8 cellular contexts compared by ENCODE assay signal in the genomic region with DNA sequence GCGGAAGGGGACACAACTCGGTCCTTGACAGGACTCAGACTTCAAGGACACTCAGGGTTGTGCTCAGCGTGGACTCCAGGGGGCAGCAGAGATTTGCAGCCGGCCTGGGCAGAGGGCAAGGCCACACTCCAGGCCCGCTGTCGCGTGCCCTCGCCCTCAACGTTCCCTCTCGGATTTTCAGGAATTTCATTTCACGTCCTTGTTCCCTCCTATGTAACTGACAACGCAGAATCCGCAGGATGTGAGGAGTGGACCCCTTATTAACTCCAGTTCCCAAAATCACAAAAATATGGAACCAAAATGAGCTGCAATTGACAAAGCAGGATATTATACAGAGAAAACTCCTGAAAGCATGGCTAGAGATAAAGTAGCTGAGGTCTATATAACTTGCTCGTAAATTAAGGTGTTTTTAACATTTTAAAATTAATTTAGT. TPM values are rescaled to one million over a fixed set of nuclear protein-coding genes. Genes with fewer than 3 reads are reported as not detected.
A peak's percentile ranks its signal among the peaks of the same experiment; 100 is the strongest.
DNase-seq lines count a peak whose midpoint lies in the region; ATAC-seq, FAIRE-seq and TF ChIP-seq lines count a peak whose summit lies in the region.

No MANE protein-coding gene starts in this region.

- ATAC-seq in GM19467 (IDR thresholded peaks at IDR 0.05; ENCODE audit: unreplicated experiment), result peak; percentile 97
- ATAC-seq in HG03469 (IDR thresholded peaks at IDR 0.05; ENCODE audit: unreplicated experiment), result peak; percentile 95
- peak; percentile 94 to 97 for ATAC-seq in activated T-cell treated with anti-CD3 and anti-CD28 coated beads, Interleukin-2, amount 50 U/mL, for 4 hours

- no peaks in the 10 kb centered on the region for H4K20me1 ChIP-seq in PC-9 (ENCODE audit: insufficient read depth)

- no peaks in the 10 kb centered on the region for H3F3A ChIP-seq in PC-9 (ENCODE audit: insufficient read depth, low read depth)

- peaks cover 14% of the 10 kb centered on the region for H3K27me3 Mint-ChIP-seq in activated T-cell treated with anti-CD3 and anti-CD28 coated beads, Interleukin-2, amount 50 U/mL, for 4 hours (ENCODE audit: low read depth)

- H3K27me3 ChIP-seq in PC-9 (ENCODE audit: insufficient read depth, low read depth), result peaks cover 4% of the 10 kb centered on the region; the same call in 1 of the 2 replicates
- H3K27me3 ChIP-seq in tibial artery, result peaks cover 0 to 6% of the 10 kb centered on the region in 2 donors

- CTCF ChIA-PET in PC-9 (lab: Charles Lee), result interaction anchor here (1.0 to 1.3 kb wide), 3 partner anchors 135 to 324 kb away, joined by 3 to 6 read pairs (median 4); no protein-coding TSS in a partner anchor

- DNase-seq in D721Med (ENCODE audit: insufficient read length, low spot score) (peak; percentile 37), PC-9 (peak in 1 of 2 experiments; percentile 76), fibroblast of peridontal ligament (ENCODE audit: extremely low read depth) (peak; percentile 70), nucleus accumbens (lab: John Stamatoyannopoulos, UW) (peak in 46 of 56 donors; percentile 4 to 74 (median 30)), tibial artery (peak; percentile 61 to 79)
- peak; percentile 55 for DNase-seq in activated T-cell treated with anti-CD3 and anti-CD28 coated beads, Interleukin-2, amount 50 U/mL, for 4 hours

- no peaks in the 10 kb centered on the region for H3K36me3 ChIP-seq in PC-9 (ENCODE audit: low read depth)
- no peaks in the 10 kb centered on the region for H3K36me3 ChIP-seq in tibial artery

- H3K27ac ChIP-seq in PC-9 (no peak overlapping the region), tibial artery (no peak overlapping the region)

- H3K4me2 ChIP-seq in PC-9, result peak overlapping the region; percentile 64

- peaks cover 2% of the 10 kb centered on the region for H3K4me1 Mint-ChIP-seq in activated T-cell treated with anti-CD3 and anti-CD28 coated beads, Interleukin-2, amount 50 U/mL, for 4 hours (ENCODE audit: low read depth)

- H3K9me3 ChIP-seq in PC-9 (ENCODE audit: insufficient read depth, low read depth), result no peaks in the 10 kb centered on the region
- no peaks in the 10 kb centered on the region for H3K9me3 ChIP-seq in tibial artery

- H2AFZ ChIP-seq in PC-9, result no peak overlapping the region

- no peaks in the 10 kb centered on the region for H3K9me3 Mint-ChIP-seq in activated T-cell treated with anti-CD3 and anti-CD28 coated beads, Interleukin-2, amount 50 U/mL, for 4 hours

- TF ChIP-seq CTCF in D721Med (IDR thresholded peaks at IDR 0.05; ENCODE audit: insufficient read depth, missing control alignments) (peak; percentile 74), PC-9 (conservative IDR thresholded peaks at IDR 0.05) (peak; percentile 88), tibial artery (IDR thresholded peaks at IDR 0.05) (peak; percentile 80 to 94)

- POLR2A ChIA-PET in PC-9 (lab: Charles Lee; ENCODE audit: unreplicated experiment), result no interaction called here

- H3K36me3 Mint-ChIP-seq in activated T-cell treated with anti-CD3 and anti-CD28 coated beads, Interleukin-2, amount 50 U/mL, for 4 hours (ENCODE audit: insufficient read depth), result no peaks in the 10 kb centered on the region

- intact Hi-C loops in PC-9 (cut with micrococcal nuclease; ENCODE audit: unreplicated experiment), result loop anchor here (1.0 to 5.0 kb wide), 4 partner anchors 135 to 464 kb away; no protein-coding TSS in a partner anchor
- intact Hi-C loops in tibial artery (cut with DNase I; ENCODE audit: low total_unique reads), result loop anchor here (10.0 kb wide), 1 partner anchor 127 kb away; no protein-coding TSS in a partner anchor

- no TSS peak for BruUV-seq in PC-9 (replicated peaks; lab: Mats Ljungman, UMichigan)

- H3K79me2 ChIP-seq in PC-9 (ENCODE audit: low read depth), result no peaks in the 10 kb centered on the region

- H3K4me3 ChIP-seq in PC-9 (no peak overlapping the region), tibial artery (no peak overlapping the region)

- H3K4me1 ChIP-seq in PC-9 (replicated peaks; ENCODE audit: insufficient read depth) (no peaks in the 10 kb centered on the region), tibial artery (no peaks in the 10 kb centered on the region)

- H3K9me2 ChIP-seq in PC-9 (ENCODE audit: insufficient read depth), result no peaks in the 10 kb centered on the region

- no peak overlapping the region for H3K4me3 Mint-ChIP-seq in activated T-cell treated with anti-CD3 and anti-CD28 coated beads, Interleukin-2, amount 50 U/mL, for 4 hours

- FAIRE-seq in D721Med (lab: Jason Lieb, UNC), result no peak

RNA-seq across cellular contexts. Expression of a gene that starts 21.0 kb away (rescaled TPM):
- 116 and 117 TPM in 2 replicates for total RNA-seq in PC-9 (2021)
- total RNA-seq in activated T-cell treated with anti-CD3 and anti-CD28 coated beads, Interleukin-2, amount 50 U/mL, for 4 hours, result 100 to 1,000 TPM; 138 to 147 (median 145) TPM
